24 cellular contexts compared by ENCODE assay signal in genomic region chr21:15132781-15133180, GRCh38.
"Had no signal": no experiment of that assay in that cellular context is flagged by ENCODE, and none has a peak within 500 bp of the region (broad histone marks: within the 10 kb centered on the region; RNA-seq: fewer than 3 reads in every experiment).

No MANE protein-coding gene starts in this region.

- H3K27me3 ChIP-seq: colonic mucosa, dorsolateral prefrontal cortex, esophagus muscularis mucosa, esophagus squamous epithelium, foreskin keratinocyte, gastrocnemius medialis, gastroesophageal sphincter, heart left ventricle, heart right ventricle had no signal

- H3K4me3 Mint-ChIP-seq: dendritic cell treated with granulocyte-macrophage colony-stimulating factor and Interleukin-4, amounts not matched to agents 40 ng/mL and 50 ng/mL, for 4 days; effector memory CD8-positive, alpha-beta T cell; endodermal cell had no signal

- H3K9me3 ChIP-seq: colonic mucosa, esophagus muscularis mucosa, esophagus squamous epithelium, gastrocnemius medialis, gastroesophageal sphincter, heart left ventricle, heart right ventricle had no signal

- H3K36me3 ChIP-seq: colonic mucosa, esophagus muscularis mucosa, esophagus squamous epithelium, gastrocnemius medialis, gastroesophageal sphincter, heart left ventricle, heart right ventricle had no signal

- H3K27ac ChIP-seq: colonic mucosa, coronary artery, dorsolateral prefrontal cortex, epithelial cell of prostate, esophagus muscularis mucosa, foreskin keratinocyte, gastrocnemius medialis, gastroesophageal sphincter, heart left ventricle, heart right ventricle had no signal

- ATAC-seq: effector memory CD8-positive, alpha-beta T cell; foreskin keratinocyte; gastrocnemius medialis; gastroesophageal sphincter; heart left ventricle; heart right ventricle had no signal

- H3K27ac Mint-ChIP-seq: dendritic cell treated with granulocyte-macrophage colony-stimulating factor and Interleukin-4, amounts not matched to agents 40 ng/mL and 50 ng/mL, for 4 days; effector memory CD8-positive, alpha-beta T cell; endodermal cell had no signal

- H3K4me1 ChIP-seq: colonic mucosa, gastroesophageal sphincter had no signal

- DNase-seq: colonic mucosa; cortex of kidney; dermis blood vessel endothelial cell; dorsolateral prefrontal cortex; effector CD4-positive, alpha-beta T cell; effector CD8-positive, alpha-beta T cell; effector memory CD4-positive, alpha-beta T cell; effector memory CD8-positive, alpha-beta T cell; endodermal cell; erythroblast; esophagus squamous epithelium; foreskin fibroblast; foreskin keratinocyte; foreskin melanocyte; gastrocnemius medialis; glutamatergic neuron; head of caudate nucleus; heart left ventricle; heart right ventricle had no signal

- H3K9me3 Mint-ChIP-seq: effector memory CD8-positive, alpha-beta T cell had no signal

- H3K4me3 ChIP-seq: colonic mucosa, coronary artery, dorsolateral prefrontal cortex, esophagus muscularis mucosa, esophagus squamous epithelium, gastrocnemius medialis, gastroesophageal sphincter, heart left ventricle, heart right ventricle had no signal
